Comparison of ENCODE assay signal across 1 cellular context in the genomic region with DNA sequence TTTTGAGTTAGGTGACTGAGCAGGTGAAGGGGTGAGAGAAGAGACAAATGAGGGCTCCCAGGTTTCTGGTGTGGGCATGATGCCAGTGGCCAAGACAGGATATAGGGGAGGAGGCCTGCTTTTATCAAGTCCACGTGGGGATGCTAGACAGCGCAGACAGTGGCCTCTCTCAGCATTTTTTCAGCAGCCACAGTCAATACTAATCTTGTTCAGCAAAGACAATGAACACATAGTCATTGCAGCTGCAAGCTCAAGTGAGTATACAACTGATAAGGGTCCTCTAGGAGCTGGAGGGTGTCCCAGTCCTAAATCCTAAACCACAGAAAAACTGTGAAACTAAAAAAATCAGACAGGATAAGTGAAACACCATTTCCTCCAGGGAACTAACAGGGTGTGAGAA.
TF ChIP-seq lines count a peak whose summit lies in the region.

No MANE protein-coding gene starts in this region.

TF ChIP-seq in WTC11, 78 proteins besides CTCF, POLR2A, EP300 and RAD21 (continued from another document):
- TF ChIP-seq ZNF512 (CRISPR knock-in tag; IDR thresholded peaks at IDR 0.05; ENCODE audit: borderline replicate concordance): no peak
- TF ChIP-seq, protein P1, sequence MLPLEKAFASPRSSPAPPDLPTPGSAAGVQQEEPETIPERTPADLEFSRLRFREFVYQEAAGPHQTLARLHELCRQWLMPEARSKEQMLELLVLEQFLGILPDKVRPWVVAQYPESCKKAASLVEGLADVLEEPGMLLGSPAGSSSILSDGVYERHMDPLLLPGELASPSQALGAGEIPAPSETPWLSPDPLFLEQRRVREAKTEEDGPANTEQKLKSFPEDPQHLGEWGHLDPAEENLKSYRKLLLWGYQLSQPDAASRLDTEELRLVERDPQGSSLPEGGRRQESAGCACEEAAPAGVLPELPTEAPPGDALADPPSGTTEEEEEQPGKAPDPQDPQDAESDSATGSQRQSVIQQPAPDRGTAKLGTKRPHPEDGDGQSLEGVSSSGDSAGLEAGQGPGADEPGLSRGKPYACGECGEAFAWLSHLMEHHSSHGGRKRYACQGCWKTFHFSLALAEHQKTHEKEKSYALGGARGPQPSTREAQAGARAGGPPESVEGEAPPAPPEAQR (CRISPR knock-in tag; IDR thresholded peaks at IDR 0.05): no peak
- TF ChIP-seq ATF3 (CRISPR knock-in tag; conservative IDR thresholded peaks at IDR 0.05): no peak
TF ChIP-seq in WTC11: peak in this region for 0.
